Comparison of ENCODE assay signal across 14 cellular contexts in genomic region chr9:137760426-137760825, GRCh38.
DNase-seq lines count a peak whose midpoint lies in the region; ATAC-seq and TF ChIP-seq lines count a peak whose summit lies in the region.
"Had no signal": no experiment of that assay in that cellular context is flagged by ENCODE, and none has a peak within 500 bp of the region (broad histone marks: within the 10 kb centered on the region; RNA-seq: fewer than 3 reads in every experiment).

No MANE protein-coding gene starts in this region.

- H3K9me3 Mint-ChIP-seq in CD8-positive, alpha-beta T cell = peaks cover under 1% of the 10 kb centered on the region
- H3K9me3 Mint-ChIP-seq: CD4-positive, alpha-beta T cell; effector memory CD8-positive, alpha-beta T cell had no signal

- H3K4me3 ChIP-seq in CD8-positive, alpha-beta T cell (ENCODE audit: low read depth, low read length) = no peak overlapping the region
- H3K4me3 ChIP-seq in KMS-11 (IDR thresholded peaks at IDR 0.05; ENCODE audit: insufficient read depth, low read depth, low read length) (no peak overlapping the region), astrocyte of the spinal cord (ENCODE audit: low read depth, low read length) (no peak overlapping the region)
- H3K4me3 ChIP-seq: mucosa of descending colon had no signal

- no peaks in the 10 kb centered on the region for H3K27me3 Mint-ChIP-seq in CD8-positive, alpha-beta T cell (ENCODE audit: low read depth)
- H3K27me3 Mint-ChIP-seq: CD4-positive, alpha-beta T cell; effector memory CD8-positive, alpha-beta T cell had no signal

- no peaks in the 10 kb centered on the region for H3K9me3 ChIP-seq in CD8-positive, alpha-beta T cell (ENCODE audit: low read length)

- no peak overlapping the region for H3K27ac ChIP-seq in CD8-positive, alpha-beta T cell (ENCODE audit: low read depth, low read length)
- H3K27ac ChIP-seq in KMS-11 = 0 out of 2 replicates have a peak overlapping the region, but pooled peaks have one; percentile 14

- H3K79me2 ChIP-seq in KMS-11 (ENCODE audit: insufficient read depth, low read depth) = no peaks in the 10 kb centered on the region

- no peak for ATAC-seq in CD8-positive, alpha-beta T cell
- peak; percentile 35 for ATAC-seq in sciatic nerve
- no peak for ATAC-seq in HG03039 (IDR thresholded peaks at IDR 0.05; ENCODE audit: unreplicated experiment)
- ATAC-seq: mucosa of descending colon had no signal

- H3K27me3 ChIP-seq in CD8-positive, alpha-beta T cell (ENCODE audit: insufficient read depth, low read length) = no peaks in the 10 kb centered on the region
- H3K27me3 ChIP-seq in KMS-11 (ENCODE audit: insufficient read depth, low read depth) = no peaks in the 10 kb centered on the region

- H3K27ac Mint-ChIP-seq in CD8-positive, alpha-beta T cell = peak overlapping the region; percentile 52

- no peak overlapping the region for H3K4me3 Mint-ChIP-seq in CD8-positive, alpha-beta T cell
- H3K4me3 Mint-ChIP-seq: CD4-positive, alpha-beta T cell; effector memory CD8-positive, alpha-beta T cell had no signal

- TF ChIP-seq CTCF in CD8-positive, alpha-beta T cell (IDR thresholded peaks at IDR 0.05) = no peak
- TF ChIP-seq CTCF in KMS-11 (conservative IDR thresholded peaks at IDR 0.05; ENCODE audit: low read depth, low read length) (no peak), astrocyte of the spinal cord (IDR thresholded peaks at IDR 0.05; ENCODE audit: low read depth, low read length) (no peak)

- POLR2A ChIA-PET in CD8-positive, alpha-beta T cell (lab: Charles Lee) = no interaction called here

- in situ Hi-C loops in astrocyte of the spinal cord (cut with HindIII; ENCODE audit: low sequenced_read_pairs) = no loop called here

- intact Hi-C loops in CD8-positive, alpha-beta T cell (cut with DNase I, micrococcal nuclease) = no loop called here
- intact Hi-C loops in sciatic nerve (cut with DNase I) = no loop called here

- H4K20me1 ChIP-seq in KMS-11 (ENCODE audit: insufficient read depth) = no peaks in the 10 kb centered on the region

- H3K4me1 ChIP-seq in CD8-positive, alpha-beta T cell (ENCODE audit: insufficient read depth, low read length) = no peaks in the 10 kb centered on the region
- peaks cover 38% of the 10 kb centered on the region for H3K4me1 ChIP-seq in KMS-11 (ENCODE audit: low read depth, poor library complexity, severe bottlenecking)

- H3K36me3 ChIP-seq in CD8-positive, alpha-beta T cell (ENCODE audit: insufficient read depth, low read length) = peaks cover 42% of the 10 kb centered on the region
- H3K36me3 ChIP-seq in KMS-11 (ENCODE audit: insufficient read depth) = peaks cover 5% of the 10 kb centered on the region; the same call in 1 of the 2 replicates

- H2AFZ ChIP-seq in KMS-11 (ENCODE audit: low read depth) = no peak overlapping the region

- H3K9ac ChIP-seq in KMS-11 = no peak overlapping the region

- peaks cover 85% of the 10 kb centered on the region for H3K36me3 Mint-ChIP-seq in CD8-positive, alpha-beta T cell

- CTCF ChIA-PET in CD8-positive, alpha-beta T cell (lab: Charles Lee) = interaction anchor here (1.6 kb wide), 1 partner anchor 88 kb away, joined by 4 read pairs; no protein-coding TSS in a partner anchor

- H3K4me2 ChIP-seq in KMS-11 = no peak overlapping the region

- peaks cover 25% of the 10 kb centered on the region for H3K4me1 Mint-ChIP-seq in CD8-positive, alpha-beta T cell (ENCODE audit: low read depth)

- DNase-seq in CD8-positive, alpha-beta T cell = no peak
- DNase-seq in astrocyte of the spinal cord (ENCODE audit: low read depth, low spot score) (peak; percentile 51), sciatic nerve (ENCODE audit: low spot score) (no peak), NCI-H345 (lab: John Stamatoyannopoulos, UW) (no peak), ureter (ENCODE audit: low spot score) (no peak)
- DNase-seq: CD4-positive, alpha-beta T cell; effector memory CD8-positive, alpha-beta T cell; GF-D8; MM.1S; mucosa of descending colon; NK-92 treated with Interleukin-12 subunit alpha and Interleukin-12 subunit beta, amount 100 ng/mL, for 24 hours; SHP77 treated with DMSO at 0.1 percent for 48 hours had no signal
